18 cellular contexts compared by ENCODE assay signal in genomic region chr6:126199482-126199881, GRCh38.
DNase-seq lines count a peak whose midpoint lies in the region; ATAC-seq and TF ChIP-seq lines count a peak whose summit lies in the region.
"Had no signal": no experiment of that assay in that cellular context is flagged by ENCODE, and none has a peak within 500 bp of the region (broad histone marks: within the 10 kb centered on the region; RNA-seq: fewer than 3 reads in every experiment).

No MANE protein-coding gene starts in this region.

- peak; percentile 58 for ATAC-seq in GM18499 (IDR thresholded peaks at IDR 0.05; ENCODE audit: insufficient read depth, unreplicated experiment)
- ATAC-seq in GM21515 (IDR thresholded peaks at IDR 0.05; ENCODE audit: unreplicated experiment) = peak; percentile 61
- no peak for ATAC-seq in left cardiac atrium
- ATAC-seq: K562; naive thymus-derived CD4-positive, alpha-beta T cell; stimulated activated memory B cell treated with anti-CD40 and anti-IgM and Interleukin-4, amounts not matched to agents 10 μg/mL and 1 μg/mL and 100 μg/mL, for 72 hours had no signal

- H4K20me1 ChIP-seq in OCI-LY3 (ENCODE audit: insufficient read depth, low read length) = no peaks in the 10 kb centered on the region

- peaks cover 0 to 3% (median 0%) of the 10 kb centered on the region in 8 donors for H3K9me3 Mint-ChIP-seq in CD4-positive, alpha-beta memory T cell
- H3K9me3 Mint-ChIP-seq: endodermal cell; memory B cell; naive thymus-derived CD4-positive, alpha-beta T cell; stimulated activated memory B cell treated with anti-CD40 and anti-IgM and Interleukin-4, amounts not matched to agents 10 μg/mL and 1 μg/mL and 100 μg/mL, for 72 hours had no signal

- H3K4me3 ChIP-seq in CD4-positive, alpha-beta memory T cell (ENCODE audit: low read length in 2 of 2) = no peak overlapping the region
- H3K4me3 ChIP-seq in OCI-LY3 (ENCODE audit: low read length) = no peak overlapping the region
- H3K4me3 ChIP-seq: GM23248, K562 had no signal

- H3K27me3 Mint-ChIP-seq in CD4-positive, alpha-beta memory T cell = no peaks in the 10 kb centered on the region
- H3K27me3 Mint-ChIP-seq: memory B cell; stimulated activated memory B cell treated with anti-CD40 and anti-IgM and Interleukin-4, amounts not matched to agents 10 μg/mL and 1 μg/mL and 100 μg/mL, for 72 hours had no signal

- H2AFZ ChIP-seq in OCI-LY3 (ENCODE audit: low read depth, low read length) = no peak overlapping the region
- H2AFZ ChIP-seq: GM23248 had no signal

- peak overlapping the region in 1 of 7 donors; percentile 12 for H3K27ac Mint-ChIP-seq in CD4-positive, alpha-beta memory T cell
- H3K27ac Mint-ChIP-seq: endodermal cell; memory B cell; naive thymus-derived CD4-positive, alpha-beta T cell; stimulated activated memory B cell treated with anti-CD40 and anti-IgM and Interleukin-4, amounts not matched to agents 10 μg/mL and 1 μg/mL and 100 μg/mL, for 72 hours had no signal

- intact Hi-C loops in CD4-positive, alpha-beta memory T cell (cut with micrococcal nuclease) = no loop called here
- intact Hi-C loops in left cardiac atrium (cut with DNase I) = no loop called here

- peaks cover 0 to 9% (median 4%) of the 10 kb centered on the region in 4 donors for H3K4me1 Mint-ChIP-seq in CD4-positive, alpha-beta memory T cell
- H3K4me1 Mint-ChIP-seq: memory B cell; stimulated activated memory B cell treated with anti-CD40 and anti-IgM and Interleukin-4, amounts not matched to agents 10 μg/mL and 1 μg/mL and 100 μg/mL, for 72 hours had no signal

- peaks cover 0 to 22% of the 10 kb centered on the region in 2 donors for H3K36me3 Mint-ChIP-seq in CD4-positive, alpha-beta memory T cell

- H3K4me2 ChIP-seq in OCI-LY3 (ENCODE audit: low read length) = peak overlapping the region; percentile 14; the same call in 1 of the 2 replicates

- H3K79me2 ChIP-seq in OCI-LY3 (ENCODE audit: low read length) = no peaks in the 10 kb centered on the region

- H3K9me3 ChIP-seq in CD4-positive, alpha-beta memory T cell (ENCODE audit: control insufficient read depth in 1 of 2, low read length in 2 of 2) = no peaks in the 10 kb centered on the region
- no peaks in the 10 kb centered on the region for H3K9me3 ChIP-seq in OCI-LY3 (ENCODE audit: insufficient read depth, low read length)

- POLR2A ChIA-PET in CD4-positive, alpha-beta memory T cell (lab: Charles Lee; ENCODE audit: partially characterized antibody) = no interaction called here

- H3K4me3 Mint-ChIP-seq in CD4-positive, alpha-beta memory T cell = peak overlapping the region; percentile 13 to 75 (median 56)
- H3K4me3 Mint-ChIP-seq: endodermal cell; memory B cell; naive thymus-derived CD4-positive, alpha-beta T cell; stimulated activated memory B cell treated with anti-CD40 and anti-IgM and Interleukin-4, amounts not matched to agents 10 μg/mL and 1 μg/mL and 100 μg/mL, for 72 hours had no signal

- no peak for TF ChIP-seq CTCF in OCI-LY3 (IDR thresholded peaks at IDR 0.05; ENCODE audit: low read depth, low read length)

- H3K36me3 ChIP-seq in CD4-positive, alpha-beta memory T cell (ENCODE audit: insufficient read depth, low read length) = no peaks in the 10 kb centered on the region
- no peaks in the 10 kb centered on the region for H3K36me3 ChIP-seq in OCI-LY3 (replicated peaks; ENCODE audit: low read depth, low read length)

- H3K27me3 ChIP-seq in CD4-positive, alpha-beta memory T cell (ENCODE audit: insufficient read depth, low read length) = no peaks in the 10 kb centered on the region
- no peaks in the 10 kb centered on the region for H3K27me3 ChIP-seq in OCI-LY3 (ENCODE audit: low read depth, low read length)

- H3K4me1 ChIP-seq in CD4-positive, alpha-beta memory T cell (ENCODE audit: insufficient read depth, low read length) = no peaks in the 10 kb centered on the region
- no peaks in the 10 kb centered on the region for H3K4me1 ChIP-seq in OCI-LY3 (ENCODE audit: low read length)

- no peak for DNase-seq in CD4-positive, alpha-beta memory T cell
- no peak for DNase-seq in NCI-H1048 (lab: John Stamatoyannopoulos, UW)
- no peak for DNase-seq in stimulated activated CD4-positive, alpha-beta T cell treated with anti-CD3 and anti-CD28 coated beads, Interleukin-4, amount 100 ng/mL, for 1 hour
- DNase-seq in left cardiac atrium = no peak
- no peak for DNase-seq in medulla oblongata (ENCODE audit: extremely low spot score)
- DNase-seq: activated CD4-positive, alpha-beta T cell treated with anti-CD3 and anti-CD28 coated beads, Interleukin-2, amount 50 U/mL, for 48 hours; cerebellar nuclear complex; endodermal cell; GDM1; GM23248; naive thymus-derived CD4-positive, alpha-beta T cell; stimulated activated CD4-positive, alpha-beta T cell treated with anti-CD3 and anti-CD28 coated beads, Interleukin-12 subunit alpha, Interleukin-12 subunit beta, amount 100 ng/mL, for 4 hours had no signal

- CTCF ChIA-PET in CD4-positive, alpha-beta memory T cell (lab: Charles Lee; ENCODE audit: partially characterized antibody) = no interaction called here

- H3K27ac ChIP-seq in CD4-positive, alpha-beta memory T cell (ENCODE audit: low read depth, low read length) = no peak overlapping the region
- no peak overlapping the region for H3K27ac ChIP-seq in OCI-LY3 (ENCODE audit: low read length)
- H3K27ac ChIP-seq: GM23248 had no signal

- H3K9ac ChIP-seq in OCI-LY3 (ENCODE audit: low read length) = no peak overlapping the region
- H3K9ac ChIP-seq: GM23248 had no signal

Comparison
In these comparisons a context has a peak if more than half of its experiments do, and no peak if none do; other contexts are left out.
1. ATAC-seq: peak in GM18499 (single experiment) and GM21515 (single experiment); none in left cardiac atrium (0 of 2).